ENCODE assay signal across 8 cellular contexts in genomic region chr19:38658462-38659306, GRCh38. TPM values are rescaled to one million over a fixed set of nuclear protein-coding genes. Genes with fewer than 3 reads are reported as not detected.
DNase-seq lines count a peak whose midpoint lies in the region; ATAC-seq and TF ChIP-seq lines count a peak whose summit lies in the region.

No MANE protein-coding gene starts in this region.

- H3K4me3 Mint-ChIP-seq in activated T-helper 2 cell treated with anti-CD3 and anti-CD28 coated beads, Interferon-gamma antibody, Interleukin-2, Interleukin-4, amounts not matched to agents 10 μg/mL and 5 μg/mL and 100 μg/mL, durations not matched to agents 14 hours and 24 hours and 36 hours (ENCODE audit: low read depth): no peak overlapping the region

- H3K36me3 ChIP-seq in lower lobe of right lung: peaks cover 11% of the 10 kb centered on the region
- H3K36me3 ChIP-seq in upper lobe of left lung: peaks cover 0 to 25% (median 0%) of the 10 kb centered on the region in 4 donors

- peak; percentile 93 for DNase-seq in DMS53 treated with DMSO at 0.1 percent for 48 hours (lab: John Stamatoyannopoulos, UW; ENCODE audit: unreplicated experiment)
- DNase-seq in NCI-H2171 (lab: John Stamatoyannopoulos, UW): peak; percentile 85
- DNase-seq in choroid plexus epithelial cell (ENCODE audit: low read depth): peak; percentile 100
- no peak for DNase-seq in lower lobe of right lung
- peak in 1 of 2 donors; percentile 64 for DNase-seq in upper lobe of left lung
- no peak for DNase-seq in activated T-helper 2 cell treated with anti-CD3 and anti-CD28 coated beads, Interferon-gamma antibody, Interleukin-2, Interleukin-4, amounts not matched to agents 10 μg/mL and 5 μg/mL and 100 μg/mL, durations not matched to agents 14 hours and 24 hours and 36 hours (ENCODE audit: low spot score)
- DNase-seq in activated effector memory CD4-positive, alpha-beta T cell treated with anti-CD3 and anti-CD28 coated beads, Interleukin-2, amount 50 U/mL, for 16 hours: no peak

- H3K9me3 ChIP-seq in lower lobe of right lung (no peaks in the 10 kb centered on the region), upper lobe of left lung (no peaks in the 10 kb centered on the region)

- peaks cover 62% of the 10 kb centered on the region for H3K4me1 Mint-ChIP-seq in activated T-helper 2 cell treated with anti-CD3 and anti-CD28 coated beads, Interferon-gamma antibody, Interleukin-2, Interleukin-4, amounts not matched to agents 10 μg/mL and 5 μg/mL and 100 μg/mL, durations not matched to agents 14 hours and 24 hours and 36 hours (ENCODE audit: low read depth)

- TF ChIP-seq CTCF in choroid plexus epithelial cell (conservative IDR thresholded peaks at IDR 0.05; ENCODE audit: low read depth, low read length): no peak
- TF ChIP-seq CTCF in lower lobe of right lung (IDR thresholded peaks at IDR 0.05): no peak
- TF ChIP-seq CTCF in upper lobe of left lung (IDR thresholded peaks at IDR 0.05): no peak

- H3K27ac Mint-ChIP-seq in activated T-helper 2 cell treated with anti-CD3 and anti-CD28 coated beads, Interferon-gamma antibody, Interleukin-2, Interleukin-4, amounts not matched to agents 10 μg/mL and 5 μg/mL and 100 μg/mL, durations not matched to agents 14 hours and 24 hours and 36 hours: no peak overlapping the region

- ATAC-seq in lower lobe of right lung (peak; percentile 83 to 85), upper lobe of left lung (ENCODE audit: low FRiP score in 2 of 2) (peak; percentile 82 to 84), GM21529 (IDR thresholded peaks at IDR 0.05; ENCODE audit: unreplicated experiment) (no peak)

- TF ChIP-seq POLR2A in upper lobe of left lung (IDR thresholded peaks at IDR 0.05): no peak

- H3K9me3 Mint-ChIP-seq in activated T-helper 2 cell treated with anti-CD3 and anti-CD28 coated beads, Interferon-gamma antibody, Interleukin-2, Interleukin-4, amounts not matched to agents 10 μg/mL and 5 μg/mL and 100 μg/mL, durations not matched to agents 14 hours and 24 hours and 36 hours: no peaks in the 10 kb centered on the region

- H3K36me3 Mint-ChIP-seq in activated T-helper 2 cell treated with anti-CD3 and anti-CD28 coated beads, Interferon-gamma antibody, Interleukin-2, Interleukin-4, amounts not matched to agents 10 μg/mL and 5 μg/mL and 100 μg/mL, durations not matched to agents 14 hours and 24 hours and 36 hours (ENCODE audit: low read depth): peaks cover 49% of the 10 kb centered on the region

- 28 to 40% methylated on average over 12 to 14 of the region's 15 CpGs for WGBS in upper lobe of left lung, 2 donors

- H3K4me3 ChIP-seq in choroid plexus epithelial cell (ENCODE audit: low read depth, low read length) (peak overlapping the region; percentile 28), lower lobe of right lung (peak overlapping the region; percentile 20), upper lobe of left lung (no peak overlapping the region)

- peak in 1 of 4 donors; percentile 74 for TF ChIP-seq EP300 in upper lobe of left lung (IDR thresholded peaks at IDR 0.05)

- intact Hi-C loops in lower lobe of right lung (cut with DNase I): no loop called here
- intact Hi-C loops in activated T-helper 2 cell treated with anti-CD3 and anti-CD28 coated beads, Interferon-gamma antibody, Interleukin-2, Interleukin-4, amounts not matched to agents 10 μg/mL and 5 μg/mL and 100 μg/mL, durations not matched to agents 14 hours and 24 hours and 36 hours (cut with micrococcal nuclease): no loop called here

- no peaks in the 10 kb centered on the region for H3K27me3 Mint-ChIP-seq in activated T-helper 2 cell treated with anti-CD3 and anti-CD28 coated beads, Interferon-gamma antibody, Interleukin-2, Interleukin-4, amounts not matched to agents 10 μg/mL and 5 μg/mL and 100 μg/mL, durations not matched to agents 14 hours and 24 hours and 36 hours (ENCODE audit: low read depth)

- H3K27me3 ChIP-seq in lower lobe of right lung (ENCODE audit: low read depth) (no peaks in the 10 kb centered on the region), upper lobe of left lung (no peaks in the 10 kb centered on the region)

- H3K27ac ChIP-seq in lower lobe of right lung: peak overlapping the region; percentile 85
- H3K27ac ChIP-seq in upper lobe of left lung: peak overlapping the region; percentile 87 to 97 (median 94)

- peaks cover 100% of the 10 kb centered on the region for H3K4me1 ChIP-seq in lower lobe of right lung
- peaks cover 96 to 100% (median 98%) of the 10 kb centered on the region in 4 donors for H3K4me1 ChIP-seq in upper lobe of left lung

RNA-seq across cellular contexts. Expression of gene ACTN4, which starts 11.2 kb away (rescaled TPM):
- total RNA-seq in lower lobe of right lung: 454 TPM
- total RNA-seq in upper lobe of left lung: 100 to 1,000 TPM; 162 to 636 (median 512) TPM
- 329 and 334 TPM in 2 replicates for total RNA-seq in activated T-helper 2 cell treated with anti-CD3 and anti-CD28 coated beads, Interferon-gamma antibody, Interleukin-2, Interleukin-4, amounts not matched to agents 10 μg/mL and 5 μg/mL and 100 μg/mL, durations not matched to agents 14 hours and 24 hours and 36 hours

RNA-seq across cellular contexts. Expression of gene EIF3K, which starts 39.7 kb away (rescaled TPM):
- total RNA-seq in lower lobe of right lung: 229 TPM
- 100 to 1,000 TPM; 142 to 404 (median 242) TPM for total RNA-seq in upper lobe of left lung
- 285 and 287 TPM in 2 replicates for total RNA-seq in activated T-helper 2 cell treated with anti-CD3 and anti-CD28 coated beads, Interferon-gamma antibody, Interleukin-2, Interleukin-4, amounts not matched to agents 10 μg/mL and 5 μg/mL and 100 μg/mL, durations not matched to agents 14 hours and 24 hours and 36 hours

RNA-seq across cellular contexts. Expression of gene MAP4K1, which starts 40.9 kb away (rescaled TPM):
- 11.4 TPM for total RNA-seq in lower lobe of right lung
- 10 to 100 TPM in 3 of 6 donors, 1 to 10 TPM in 3; 6.2 to 28.3 (median 9.9) TPM for total RNA-seq in upper lobe of left lung
- 181 and 187 TPM in 2 replicates for total RNA-seq in activated T-helper 2 cell treated with anti-CD3 and anti-CD28 coated beads, Interferon-gamma antibody, Interleukin-2, Interleukin-4, amounts not matched to agents 10 μg/mL and 5 μg/mL and 100 μg/mL, durations not matched to agents 14 hours and 24 hours and 36 hours

Comparison
In these comparisons a context has a peak if more than half of its experiments do, and no peak if none do; other contexts are left out.
1. DNase-seq: peak in DMS53 treated with DMSO at 0.1 percent for 48 hours (single experiment), NCI-H2171 (single experiment) and choroid plexus epithelial cell (single experiment); none in lower lobe of right lung (single experiment), activated T-helper 2 cell treated with anti-CD3 and anti-CD28 coated beads, Interferon-gamma antibody, Interleukin-2, Interleukin-4, amounts not matched to agents 10 μg/mL and 5 μg/mL and 100 μg/mL, durations not matched to agents 14 hours and 24 hours and 36 hours (single experiment) and activated effector memory CD4-positive, alpha-beta T cell treated with anti-CD3 and anti-CD28 coated beads, Interleukin-2, amount 50 U/mL, for 16 hours (single experiment).
2. H3K4me3 ChIP-seq: peak in choroid plexus epithelial cell (single experiment) and lower lobe of right lung (single experiment); none in upper lobe of left lung (0 of 4).